19 cellular contexts compared by ENCODE assay signal in the genomic region with DNA sequence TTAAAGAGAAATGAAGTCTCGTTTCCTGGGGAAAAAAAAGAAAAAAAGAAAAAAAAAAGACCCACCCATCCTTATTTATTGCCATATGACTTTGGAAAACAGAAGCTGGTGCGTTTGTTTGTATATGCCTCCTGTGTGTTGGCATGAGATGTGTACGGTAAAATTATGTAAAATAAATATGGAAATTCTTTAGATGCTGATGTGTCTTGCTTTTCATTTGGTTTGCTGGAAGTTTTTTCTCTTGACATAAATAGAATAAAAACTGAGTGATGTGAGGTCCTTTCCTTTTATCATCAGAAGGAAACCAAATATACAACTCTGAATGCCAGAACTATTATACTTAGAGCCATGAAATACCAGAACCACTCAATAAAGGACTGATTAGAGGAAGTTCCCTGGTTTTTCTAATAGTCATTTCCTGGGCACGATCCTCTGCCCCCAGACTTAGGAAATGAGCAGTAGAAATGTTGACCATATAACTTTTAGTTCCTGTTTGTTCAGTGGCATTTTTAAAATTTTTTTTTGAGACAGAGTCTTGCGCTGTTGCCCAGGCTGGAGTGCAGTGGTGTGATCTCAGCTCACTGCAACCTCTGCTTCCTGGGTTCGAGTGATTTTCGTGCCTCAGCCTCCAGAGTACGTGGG. TPM values are rescaled to one million over a fixed set of nuclear protein-coding genes. Genes with fewer than 3 reads are reported as not detected.
DNase-seq lines count a peak whose midpoint lies in the region; ATAC-seq, FAIRE-seq and TF ChIP-seq lines count a peak whose summit lies in the region.
"Had no signal": no experiment of that assay in that cellular context is flagged by ENCODE, and none has a peak within 500 bp of the region (broad histone marks: within the 10 kb centered on the region; RNA-seq: fewer than 3 reads in every experiment).

No MANE protein-coding gene starts in this region.

- no peaks in the 10 kb centered on the region for H3K9me1 ChIP-seq in endothelial cell of umbilical vein (replicated peaks; ENCODE audit: control insufficient read depth, extremely low read depth, insufficient read depth, low read length)

- dilution Hi-C loops in endothelial cell of umbilical vein (cut with MboI; ENCODE audit: extremely low pct_ligation_motif_present, low sequenced_read_pairs): no loop called here

- DNase-seq in GM23338 (ENCODE audit: low spot score) (no peak), NOMO-1 treated with dmso at 0.1 percent for 144 hours (lab: John Stamatoyannopoulos, UW; ENCODE audit: unreplicated experiment) (peak; percentile 85), endothelial cell of umbilical vein (ENCODE audit: low read depth, low spot score) (peak; percentile 55), pancreas (no peak), AG08395 (ENCODE audit: low spot score) (no peak), omental fat pad (ENCODE audit: low spot score) (no peak)
- DNase-seq in activated CD4-positive, alpha-beta T cell treated with anti-CD3 and anti-CD28 coated beads, Interleukin-2, amount 50 U/mL, for 48 hours: no peak
- DNase-seq: activated CD8-positive, alpha-beta memory T cell treated with anti-CD3 and anti-CD28 coated beads, Interleukin-2, amount 10 ng/mL, durations not matched to agents 7 days and 5 days; Calu3; immature natural killer cell; stimulated activated CD4-positive, alpha-beta T cell treated with anti-CD3 and anti-CD28 coated beads, Interleukin-2, amount 100 ng/mL, for 24 hours had no signal

- H3K9me3 Mint-ChIP-seq in GM23338: peaks cover 19% of the 10 kb centered on the region; the same call in 2 of the 3 replicates
- H3K9me3 Mint-ChIP-seq: immature natural killer cell, mesothelial cell of epicardium had no signal

- H3K27ac Mint-ChIP-seq in GM23338: no peak overlapping the region
- H3K27ac Mint-ChIP-seq: activated CD8-positive, alpha-beta memory T cell treated with anti-CD3 and anti-CD28 coated beads, Interleukin-2, amount 10 ng/mL, durations not matched to agents 7 days and 5 days; mesothelial cell of epicardium had no signal

- peaks cover 42% of the 10 kb centered on the region for H3K36me3 Mint-ChIP-seq in GM23338 (ENCODE audit: low read depth)

- CTCF ChIA-PET in endothelial cell of umbilical vein (lab: Charles Lee): interaction anchor here (1.0 kb wide), 1 partner anchor 10 kb away, joined by 5 read pairs; no protein-coding TSS in a partner anchor

- no peaks in the 10 kb centered on the region for H3F3A ChIP-seq in GM23338 (replicated peaks; ENCODE audit: low read depth)

- H3K9me3 ChIP-seq in endothelial cell of umbilical vein (replicated peaks; ENCODE audit: control insufficient read depth, insufficient read depth, low read length) (no peaks in the 10 kb centered on the region), pancreas (no peaks in the 10 kb centered on the region)
- H3K9me3 ChIP-seq: HAP-1, suprapubic skin had no signal

- WGBS in pancreas, 2 donors: 91 to 94% methylated on average over 8 of the region's 8 CpGs

- no peaks in the 10 kb centered on the region for H3K9me2 ChIP-seq in GM23338 (ENCODE audit: insufficient read depth)

- H3K27me3 ChIP-seq in GM23338 (ENCODE audit: insufficient read depth) (no peaks in the 10 kb centered on the region), endothelial cell of umbilical vein (ENCODE audit: control insufficient read depth in 2 of 2, insufficient read depth in 2 of 2, low read length in 2 of 2) (no peaks in the 10 kb centered on the region), pancreas (no peaks in the 10 kb centered on the region)
- H3K27me3 ChIP-seq: suprapubic skin had no signal

- no peak for TF ChIP-seq POLR2A in endothelial cell of umbilical vein (IDR thresholded peaks at IDR 0.05; ENCODE audit: low read depth, low read length)

- H3K4me3 ChIP-seq in GM23338 (no peak overlapping the region), endothelial cell of umbilical vein (replicated peaks in 1 of 3; ENCODE audit: insufficient read depth in 1 of 3, low read depth in 1 of 3, low read length in 3 of 3) (no peak overlapping the region), pancreas (no peak overlapping the region)
- H3K4me3 ChIP-seq: HAP-1, suprapubic skin had no signal

- H3K36me3 ChIP-seq in GM23338 (ENCODE audit: insufficient read depth): peaks cover 8% of the 10 kb centered on the region
- H3K36me3 ChIP-seq in endothelial cell of umbilical vein (ENCODE audit: control insufficient read depth in 2 of 2, extremely low read depth in 1 of 2, insufficient read depth in 2 of 2, low read length in 2 of 2): peaks cover 0 to 2% of the 10 kb centered on the region in 2 experiments
- H3K36me3 ChIP-seq in pancreas: peaks cover 0 to 8% (median 0%) of the 10 kb centered on the region in 3 donors

- H4K20me1 ChIP-seq in GM23338 (replicated peaks; ENCODE audit: insufficient read depth): no peaks in the 10 kb centered on the region
- H4K20me1 ChIP-seq in endothelial cell of umbilical vein (replicated peaks; ENCODE audit: control insufficient read depth, extremely low read depth, insufficient read depth, low read length): no peaks in the 10 kb centered on the region

- FAIRE-seq in endothelial cell of umbilical vein (lab: Jason Lieb, UNC): peak; percentile 91
- no peak for FAIRE-seq in pancreas (lab: Jason Lieb, UNC)

- peaks cover 28% of the 10 kb centered on the region for H3K4me1 Mint-ChIP-seq in GM23338
- H3K4me1 Mint-ChIP-seq: activated CD8-positive, alpha-beta memory T cell treated with anti-CD3 and anti-CD28 coated beads, Interleukin-2, amount 10 ng/mL, durations not matched to agents 7 days and 5 days had no signal

- POLR2A ChIA-PET in endothelial cell of umbilical vein (lab: Charles Lee): no interaction called here

- H2AFZ ChIP-seq in GM23338 (no peak overlapping the region), endothelial cell of umbilical vein (ENCODE audit: low read depth, low read length) (no peak overlapping the region)

- H3K4me1 ChIP-seq in GM23338 (ENCODE audit: insufficient read depth) (peaks cover 17% of the 10 kb centered on the region), endothelial cell of umbilical vein (ENCODE audit: control insufficient read depth, extremely low read depth, insufficient read depth, low read length) (peaks cover 14% of the 10 kb centered on the region), pancreas (peaks cover 0 to 7% (median 0%) of the 10 kb centered on the region in 3 donors)
- H3K4me1 ChIP-seq: HAP-1, suprapubic skin had no signal

- ATAC-seq in GM23338 (no peak), pancreas (peak in 3 of 4 donors; percentile 18 to 69 (median 62)), omental fat pad (ENCODE audit: low FRiP score) (no peak), SK-N-SH treated with all-trans-retinoic acid at 6 μM for 48 hours (no peak)
- ATAC-seq: activated CD8-positive, alpha-beta memory T cell treated with anti-CD3 and anti-CD28 coated beads, Interleukin-2, amount 10 ng/mL, durations not matched to agents 7 days and 5 days had no signal

- H3K4me2 ChIP-seq in GM23338 (no peak overlapping the region), endothelial cell of umbilical vein (ENCODE audit: insufficient read depth, low read length) (peak overlapping the region; percentile 56)

- no peaks in the 10 kb centered on the region for H3K79me2 ChIP-seq in GM23338 (replicated peaks; ENCODE audit: insufficient read depth)
- H3K79me2 ChIP-seq in endothelial cell of umbilical vein (ENCODE audit: control insufficient read depth, insufficient read depth, low read length): no peaks in the 10 kb centered on the region

- no TSS peak for BruUV-seq in endothelial cell of umbilical vein (replicated peaks; lab: Mats Ljungman, UMichigan)

- peaks cover 9% of the 10 kb centered on the region for H3K27me3 Mint-ChIP-seq in GM23338 (ENCODE audit: insufficient read depth, low read depth, poor library complexity)
- H3K27me3 Mint-ChIP-seq: activated CD8-positive, alpha-beta memory T cell treated with anti-CD3 and anti-CD28 coated beads, Interleukin-2, amount 10 ng/mL, durations not matched to agents 7 days and 5 days had no signal

- no peak overlapping the region for H3K9ac ChIP-seq in endothelial cell of umbilical vein (replicated peaks; ENCODE audit: extremely low read depth, insufficient read depth, low read length)

- H3K27ac ChIP-seq in GM23338 (ENCODE audit: low read depth) (peak overlapping the region; percentile 20; the same call in 1 of the 2 replicates), endothelial cell of umbilical vein (ENCODE audit: insufficient read depth, low read depth, low read length) (peak overlapping the region; percentile 19), pancreas (no peak overlapping the region)
- H3K27ac ChIP-seq: suprapubic skin had no signal

- H3K4me3 Mint-ChIP-seq in GM23338: no peak overlapping the region
- H3K4me3 Mint-ChIP-seq: activated CD8-positive, alpha-beta memory T cell treated with anti-CD3 and anti-CD28 coated beads, Interleukin-2, amount 10 ng/mL, durations not matched to agents 7 days and 5 days; immature natural killer cell; mesothelial cell of epicardium had no signal

- intact Hi-C loops in endothelial cell of umbilical vein (cut with micrococcal nuclease) (no loop called here), pancreas (cut with DNase I) (no loop called here)

- TF ChIP-seq CTCF in GM23338 (conservative IDR thresholded peaks at IDR 0.05; ENCODE audit: low read depth in 2 of 2) (no peak), endothelial cell of umbilical vein (IDR thresholded peaks at IDR 0.05; ENCODE audit: extremely low read depth in 1 of 2, insufficient read depth in 1 of 2, low read depth in 1 of 2, low read length in 2 of 2) (no peak), pancreas (IDR thresholded peaks at IDR 0.05) (no peak), omental fat pad (IDR thresholded peaks at IDR 0.05) (no peak)

TF ChIP-seq in endothelial cell of umbilical vein, 7 proteins besides CTCF, POLR2A, EP300 and RAD21 (continues in another document):
- TF ChIP-seq JUN (IDR thresholded peaks at IDR 0.05; ENCODE audit: borderline replicate concordance, insufficient read depth, insufficient read length, low read depth): no peak

TF ChIP-seq in SK-N-SH treated with all-trans-retinoic acid at 6 μM for 48 hours, 23 proteins besides CTCF, POLR2A, EP300 and RAD21 (continues in another document):
- TF ChIP-seq SNAI2 (CRISPR knock-in tag; IDR thresholded peaks at IDR 0.05) (no peak), BACH2 (CRISPR knock-in tag; IDR thresholded peaks at IDR 0.05; ENCODE audit: borderline replicate concordance) (no peak)

RNA-seq across cellular contexts. Expression of a gene that starts 48.8 kb away (rescaled TPM):
- 2.5 and 2.9 TPM in 2 replicates for total RNA-seq in GM23338 (2014; rRNA removed; shearing (Covaris generic))
- 1.2 and 1.4 TPM in 2 replicates for polyA plus RNA-seq in GM23338 (2016; fragmentation: Nextera tagmentation; extraction: Ambion mirVana)
- not detected in 2 replicates for total RNA-seq in endothelial cell of umbilical vein
- polyA plus RNA-seq in endothelial cell of umbilical vein: not detected in 2 replicates
- polyA plus RNA-seq in endothelial cell of umbilical vein (2011; cell fraction: cytosol; rRNA removed): 0.01 TPM in 1 of 2 replicates, not detected in the other
- 0.03 and 0.10 TPM in 2 replicates for polyA plus RNA-seq in endothelial cell of umbilical vein (2011; cell fraction: nucleus; rRNA removed)
- polyA plus RNA-seq in endothelial cell of umbilical vein (2012): 0.60 and 1.3 TPM in 2 replicates
- not detected in 2 replicates for polyA minus RNA-seq in endothelial cell of umbilical vein
- 1.2 TPM for polyA minus RNA-seq in endothelial cell of umbilical vein (2011; cell fraction: cytosol; rRNA and poly(A)+ RNA removed)
- polyA minus RNA-seq in endothelial cell of umbilical vein (2011; cell fraction: nucleus; rRNA and poly(A)+ RNA removed): not detected in 2 replicates
- total RNA-seq in pancreas: under 1 TPM in 3 of 6 donors, not detected in 3; 0.03 to 0.12 (median 0.12) TPM
- polyA plus RNA-seq in pancreas: under 1 TPM; 0.04 to 0.19 TPM
- under 1 TPM in 2 of 4 donors, not detected in 2; 0.16 to 0.28 TPM for total RNA-seq in omental fat pad
- total RNA-seq: activated CD8-positive, alpha-beta memory T cell treated with anti-CD3 and anti-CD28 coated beads, Interleukin-2, amount 10 ng/mL, durations not matched to agents 7 days and 5 days; G401; MCF 10A; right cardiac atrium; T-helper 1 cell treated with Interleukin-12 subunit alpha and Interleukin-12 subunit beta and Interleukin-4 antibody, amounts not matched to agents 30 ng/mL and 1 ng/mL, for 36 hours had no signal

Comparison
In these comparisons a context has a peak if more than half of its experiments do, and no peak if none do; other contexts are left out.
1. ATAC-seq: peak in pancreas (3 of 4); none in GM23338 (single experiment), omental fat pad (single experiment) and SK-N-SH treated with all-trans-retinoic acid at 6 μM for 48 hours (single experiment).
2. DNase-seq: peak in NOMO-1 treated with dmso at 0.1 percent for 144 hours (single experiment) and endothelial cell of umbilical vein (single experiment); none in GM23338 (single experiment), pancreas (0 of 6), AG08395 (single experiment), activated CD4-positive, alpha-beta T cell treated with anti-CD3 and anti-CD28 coated beads, Interleukin-2, amount 50 U/mL, for 48 hours (0 of 2) and omental fat pad (single experiment).
3. H3K27ac ChIP-seq: peak in GM23338 (single experiment) and endothelial cell of umbilical vein (single experiment); none in pancreas (0 of 4).